In the genomic region with DNA sequence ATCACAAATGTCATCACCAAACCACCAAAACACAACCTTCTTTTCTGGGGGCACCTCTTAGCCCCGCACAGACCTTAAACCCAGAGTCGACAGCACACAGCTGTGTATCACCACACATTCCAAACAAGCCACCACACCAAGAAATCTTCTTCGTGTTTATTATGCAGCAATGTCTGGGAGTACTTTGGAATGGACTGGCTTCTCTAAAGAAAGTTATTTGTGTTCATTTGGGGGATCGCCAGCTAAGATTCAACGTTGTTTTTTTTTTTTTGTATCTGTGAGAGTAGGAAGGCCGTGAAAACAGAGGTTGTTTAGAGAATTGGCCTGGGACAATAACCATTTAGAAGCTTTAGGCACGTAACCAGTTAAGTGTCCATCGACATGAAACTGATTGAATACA, we compare ENCODE assay signal across 8 cellular contexts. TPM values are rescaled to one million over a fixed set of nuclear protein-coding genes. Genes with fewer than 3 reads are reported as not detected.
DNase-seq lines count a peak whose midpoint lies in the region; ATAC-seq and TF ChIP-seq lines count a peak whose summit lies in the region.

No MANE protein-coding gene starts in this region.

- peaks cover 7% of the 10 kb centered on the region for H3F3A ChIP-seq in smooth muscle cell (ENCODE audit: low read depth)

- H4K20me1 ChIP-seq in smooth muscle cell (ENCODE audit: low read depth), result no peaks in the 10 kb centered on the region

- TF ChIP-seq CTCF in foreskin fibroblast (IDR thresholded peaks at IDR 0.05; ENCODE audit: low read depth, low read length) (no peak), smooth muscle cell (IDR thresholded peaks at IDR 0.05; ENCODE audit: borderline replicate concordance, insufficient read depth, poor library complexity, severe bottlenecking) (no peak)

- ATAC-seq in GM19395 (IDR thresholded peaks at IDR 0.05; ENCODE audit: unreplicated experiment), result peak; percentile 13
- no peak for ATAC-seq in HG03378 (IDR thresholded peaks at IDR 0.05; ENCODE audit: unreplicated experiment)
- no peak for ATAC-seq in HG02571 (IDR thresholded peaks at IDR 0.05; ENCODE audit: unreplicated experiment)

- H3K4me1 ChIP-seq in SJSA1 (replicated peaks), result peaks cover 26% of the 10 kb centered on the region
- H3K4me1 ChIP-seq in smooth muscle cell (ENCODE audit: low read depth), result peaks cover 18% of the 10 kb centered on the region

- H3K9me3 ChIP-seq in SJSA1 (replicated peaks), result no peaks in the 10 kb centered on the region
- no peaks in the 10 kb centered on the region for H3K9me3 ChIP-seq in smooth muscle cell (replicated peaks; ENCODE audit: low read depth)

- peak overlapping the region; percentile 59 for H2AFZ ChIP-seq in smooth muscle cell (ENCODE audit: low read depth)

- H3K36me3 ChIP-seq in SJSA1 (peaks cover 5% of the 10 kb centered on the region), smooth muscle cell (ENCODE audit: low read depth) (no peaks in the 10 kb centered on the region)

- peaks cover 29% of the 10 kb centered on the region for H3K79me2 ChIP-seq in smooth muscle cell (ENCODE audit: low read depth)

- H3K27ac ChIP-seq in SJSA1, result peak overlapping the region; percentile 28; the same call in 1 of the 2 replicates
- H3K27ac ChIP-seq in smooth muscle cell (ENCODE audit: low read depth), result peak overlapping the region; percentile 30

- H3K9ac ChIP-seq in smooth muscle cell (ENCODE audit: low read depth), result no peak overlapping the region

- DNase-seq in SJSA1 (ENCODE audit: low read depth in 1 of 2, low spot score in 2 of 2) (peak in 1 of 2 experiments; percentile 61), foreskin fibroblast (peak; percentile 35 to 58), smooth muscle cell (lab: John Stamatoyannopoulos, UW; ENCODE audit: unreplicated experiment) (no peak), NCI-H187 treated with DMSO at 0.1 percent for 48 hours (lab: John Stamatoyannopoulos, UW) (no peak), CD1c-positive myeloid dendritic cell (ENCODE audit: extremely low spot score) (no peak)

- peak overlapping the region; percentile 90 for H3K4me2 ChIP-seq in smooth muscle cell

- 19% methylated on average over 8 of the region's 8 CpGs for WGBS in smooth muscle cell (ENCODE audit: low lambda C conversion rate)

- H3K27me3 ChIP-seq in SJSA1 (replicated peaks) (no peaks in the 10 kb centered on the region), smooth muscle cell (ENCODE audit: low read depth) (no peaks in the 10 kb centered on the region)

- H3K4me3 ChIP-seq in SJSA1 (no peak overlapping the region), foreskin fibroblast (ENCODE audit: low read depth in 1 of 2, low read length in 2 of 2) (no peak overlapping the region), smooth muscle cell (no peak overlapping the region)

RNA-seq across cellular contexts. Expression of gene MTA3, which starts 1.0 kb away (rescaled TPM):
- total RNA-seq in SJSA1 (2014; rRNA removed; shearing (Covaris generic)), result 21.0 and 23.0 TPM in 2 replicates
- total RNA-seq in smooth muscle cell, result 27.5 and 36.2 TPM in 2 replicates
- 29.8 and 39.4 TPM in 2 replicates for polyA plus RNA-seq in smooth muscle cell

Comparison
In these comparisons a context has a peak if more than half of its experiments do, and no peak if none do; other contexts are left out.
1. DNase-seq: peak in foreskin fibroblast (2 of 2); none in smooth muscle cell (single experiment), NCI-H187 treated with DMSO at 0.1 percent for 48 hours (single experiment) and CD1c-positive myeloid dendritic cell (single experiment).